ENCODE assay signal across 7 cellular contexts in genomic region chr5:115179959-115180709, GRCh38. TPM values are rescaled to one million over a fixed set of nuclear protein-coding genes. Genes with fewer than 3 reads are reported as not detected.
DNase-seq lines count a peak whose midpoint lies in the region; ATAC-seq and FAIRE-seq lines count a peak whose summit lies in the region.

No MANE protein-coding gene starts in this region.

- H3K9ac ChIP-seq in neuronal stem cell (ENCODE audit: low read depth, low read length, poor library complexity), result peak overlapping the region; percentile 44

- no peak overlapping the region for H2BK15ac ChIP-seq in neuronal stem cell (ENCODE audit: low read length)

- peaks cover 4 to 63% (median 36%) of the 10 kb centered on the region in 3 experiments for H3K27me3 ChIP-seq in neuronal stem cell (ENCODE audit: control insufficient read depth in 3 of 3, insufficient read depth in 3 of 3, low read depth in 1 of 3, low read length in 3 of 3)

- H2BK5ac ChIP-seq in neuronal stem cell (ENCODE audit: low read length), result no peak overlapping the region

- peak overlapping the region; percentile 99 for H2AFZ ChIP-seq in neuronal stem cell (ENCODE audit: low read length)

- no peak overlapping the region for H3K23ac ChIP-seq in neuronal stem cell (ENCODE audit: low read depth, low read length, poor library complexity)

- no peaks in the 10 kb centered on the region for H3K79me1 ChIP-seq in neuronal stem cell (ENCODE audit: low read depth, low read length)

- H2BK12ac ChIP-seq in neuronal stem cell (ENCODE audit: low read length), result peak overlapping the region; percentile 22

- peak overlapping the region; percentile 94 for H3K4me2 ChIP-seq in neuronal stem cell (ENCODE audit: insufficient read depth, low read length, poor library complexity, severe bottlenecking)

- H3K27ac ChIP-seq in neuronal stem cell (replicated peaks; ENCODE audit: low read length), result no peak overlapping the region

- H3K4me3 ChIP-seq in neuronal stem cell (ENCODE audit: low read length in 2 of 2), result peak overlapping the region; percentile 66 to 79

- peaks cover 3% of the 10 kb centered on the region for H3K36me3 Mint-ChIP-seq in activated CD4-positive, alpha-beta memory T cell treated with anti-CD3 and anti-CD28 coated beads for 36 hours

- no peak overlapping the region for H3K4ac ChIP-seq in neuronal stem cell (ENCODE audit: low read length)

- peaks cover 6% of the 10 kb centered on the region for H3K4me1 Mint-ChIP-seq in activated CD4-positive, alpha-beta memory T cell treated with anti-CD3 and anti-CD28 coated beads for 36 hours (ENCODE audit: low read depth)

- POLR2A ChIA-PET in activated CD4-positive, alpha-beta memory T cell treated with anti-CD3 and anti-CD28 coated beads for 36 hours (lab: Charles Lee), result no interaction called here

- no peak overlapping the region for H4K8ac ChIP-seq in neuronal stem cell (ENCODE audit: low read depth, low read length)

- CTCF ChIA-PET in activated CD4-positive, alpha-beta memory T cell treated with anti-CD3 and anti-CD28 coated beads for 36 hours (lab: Charles Lee), result interaction anchor here (1.1 kb wide), 1 partner anchor 11 kb away, joined by 3 read pairs; the partner anchor contains the start of gene TRIM36

- FAIRE-seq in frontal cortex (lab: Jason Lieb, UNC), result no peak

- H3K14ac ChIP-seq in neuronal stem cell (ENCODE audit: low read length), result peak overlapping the region; percentile 21

- H2BK120ac ChIP-seq in neuronal stem cell (ENCODE audit: low read depth, low read length), result no peak overlapping the region

- peak; percentile 6 for DNase-seq in GDM1 (lab: John Stamatoyannopoulos, UW)
- DNase-seq in M059J (ENCODE audit: low read depth), result peak; percentile 47
- DNase-seq in activated CD4-positive, alpha-beta memory T cell treated with anti-CD3 and anti-CD28 coated beads for 36 hours, result peak; percentile 28
- DNase-seq in frontal cortex (ENCODE audit: low spot score in 2 of 2), result peak; percentile 39 to 56
- DNase-seq in neuronal stem cell (ENCODE audit: low spot score), result peak; percentile 78
- no peak for DNase-seq in effector CD4-positive, alpha-beta T cell

- no peak overlapping the region for H2AK5ac ChIP-seq in neuronal stem cell (ENCODE audit: low read depth, low read length)

- no peak overlapping the region for H4K91ac ChIP-seq in neuronal stem cell (ENCODE audit: low read depth, low read length, poor library complexity)

- peaks cover 2 to 7% of the 10 kb centered on the region in 2 donors for H3K4me1 ChIP-seq in neuronal stem cell (ENCODE audit: control insufficient read depth in 2 of 2, insufficient read depth in 1 of 2, low read depth in 1 of 2, low read length in 2 of 2)

- H3K27me3 Mint-ChIP-seq in activated CD4-positive, alpha-beta memory T cell treated with anti-CD3 and anti-CD28 coated beads for 36 hours, result peaks cover 66% of the 10 kb centered on the region

- H3K18ac ChIP-seq in neuronal stem cell (ENCODE audit: low read length), result peak overlapping the region; percentile 95

- peak overlapping the region; percentile 69 for H3K4me3 Mint-ChIP-seq in activated CD4-positive, alpha-beta memory T cell treated with anti-CD3 and anti-CD28 coated beads for 36 hours

- no peak overlapping the region for H3K27ac Mint-ChIP-seq in activated CD4-positive, alpha-beta memory T cell treated with anti-CD3 and anti-CD28 coated beads for 36 hours

- ATAC-seq in GM21576 (IDR thresholded peaks at IDR 0.05; ENCODE audit: unreplicated experiment), result peak; percentile 46

- H3K9me3 ChIP-seq in neuronal stem cell (replicated peaks in 1 of 2; ENCODE audit: control insufficient read depth in 2 of 2, insufficient read depth in 1 of 2, low read depth in 1 of 2, low read length in 2 of 2), result peaks cover 6 to 14% of the 10 kb centered on the region in 2 donors

- H3K36me3 ChIP-seq in neuronal stem cell (replicated peaks in 1 of 2; ENCODE audit: control insufficient read depth in 2 of 2, insufficient read depth in 2 of 2, low read length in 2 of 2), result no peaks in the 10 kb centered on the region

- no peaks in the 10 kb centered on the region for H3K9me3 Mint-ChIP-seq in activated CD4-positive, alpha-beta memory T cell treated with anti-CD3 and anti-CD28 coated beads for 36 hours

- no CpG with 5 or more reads among the region's 62 CpGs for WGBS in neuronal stem cell (ENCODE audit: extremely low coverage in 2 of 2, insufficient read length in 2 of 2, insufficient replicate concordance in 1 of 2), 2 donors

- intact Hi-C loops in activated CD4-positive, alpha-beta memory T cell treated with anti-CD3 and anti-CD28 coated beads for 36 hours (cut with micrococcal nuclease), result loop anchor here (1.0 kb wide), 1 partner anchor 10 kb away; no protein-coding TSS in a partner anchor

RNA-seq across cellular contexts. Expression of gene TRIM36, which starts 10.4 kb away (rescaled TPM):
- total RNA-seq in M059J (2014; rRNA removed; shearing (Covaris generic)), result 1.6 and 3.6 TPM in 2 replicates
- total RNA-seq in activated CD4-positive, alpha-beta memory T cell treated with anti-CD3 and anti-CD28 coated beads for 36 hours, result not detected
- 105 TPM for total RNA-seq in frontal cortex
- polyA plus RNA-seq in neuronal stem cell (2013, experiment 1 of 2), result 17.9 TPM
- polyA plus RNA-seq in neuronal stem cell (2013, experiment 2 of 2), result 18.4 TPM

Comparison
In these comparisons a context has a peak if more than half of its experiments do, and no peak if none do; other contexts are left out.
1. RNA of gene TRIM36, which starts 10.4 kb away (total RNA-seq): 105 TPM in frontal cortex (single experiment); 1.6 to 3.6 TPM in M059J and not detected in activated CD4-positive, alpha-beta memory T cell treated with anti-CD3 and anti-CD28 coated beads for 36 hours; every median in the first group is over 10 times any median in the second.